In the genomic region with DNA sequence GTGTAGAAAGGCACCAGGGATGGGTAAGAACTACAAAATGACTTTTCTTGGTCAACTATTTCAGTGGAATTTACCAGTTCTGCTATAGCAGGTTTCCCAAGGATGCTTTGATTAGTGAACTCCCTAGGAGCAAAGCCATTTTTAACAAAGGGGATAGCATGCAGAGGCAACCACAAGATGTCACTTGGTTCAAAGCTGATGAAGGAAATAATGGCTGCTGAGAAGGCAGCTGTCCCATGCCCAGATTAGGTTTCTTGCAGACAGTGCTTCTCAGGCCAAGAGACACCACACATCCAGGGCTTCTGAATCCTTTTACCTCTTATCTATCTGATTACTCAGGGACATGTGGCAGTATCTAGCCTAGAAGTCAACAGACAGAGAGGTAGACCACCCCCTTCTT, we compare ENCODE assay signal across 15 cellular contexts.
A peak's percentile ranks its signal among the peaks of the same experiment; 100 is the strongest.
DNase-seq lines count a peak whose midpoint lies in the region; ATAC-seq and TF ChIP-seq lines count a peak whose summit lies in the region.
"Had no signal": no experiment of that assay in that cellular context is flagged by ENCODE, and none has a peak within 500 bp of the region (broad histone marks: within the 10 kb centered on the region; RNA-seq: fewer than 3 reads in every experiment).

No MANE protein-coding gene starts in this region.

- no peak overlapping the region for H3K18ac ChIP-seq in mesendoderm (ENCODE audit: low read length)

- H3K4me1 Mint-ChIP-seq in CD8-positive, alpha-beta T cell (ENCODE audit: low read depth): no peaks in the 10 kb centered on the region
- H3K4me1 Mint-ChIP-seq: activated CD4-positive, alpha-beta T cell treated with anti-CD3 and anti-CD28 coated beads, Interleukin-2, amount 10 ng/mL, durations not matched to agents 24 days and 14 days had no signal

- CTCF ChIA-PET in CD8-positive, alpha-beta T cell (lab: Charles Lee): no interaction called here

- H3K27ac ChIP-seq in CD8-positive, alpha-beta T cell (ENCODE audit: low read depth, low read length): no peak overlapping the region
- no peak overlapping the region for H3K27ac ChIP-seq in foreskin keratinocyte
- no peak overlapping the region for H3K27ac ChIP-seq in mesendoderm (ENCODE audit: low read depth, low read length)
- H3K27ac ChIP-seq: KMS-11, parathyroid adenoma had no signal

- H4K5ac ChIP-seq in mesendoderm (ENCODE audit: low read length): no peak overlapping the region

- H3K9me3 ChIP-seq in CD8-positive, alpha-beta T cell (ENCODE audit: low read length): no peaks in the 10 kb centered on the region

- H2BK120ac ChIP-seq in mesendoderm (ENCODE audit: low read depth, low read length): no peak overlapping the region

- no peak for TF ChIP-seq CTCF in CD8-positive, alpha-beta T cell (IDR thresholded peaks at IDR 0.05)
- TF ChIP-seq CTCF in foreskin keratinocyte (conservative IDR thresholded peaks at IDR 0.05) (peak; percentile 44), omental fat pad (IDR thresholded peaks at IDR 0.05) (no peak)

- H3K9ac ChIP-seq in mesendoderm (ENCODE audit: low read length): no peak overlapping the region
- H3K9ac ChIP-seq: KMS-11, parathyroid adenoma had no signal

- H3K4me1 ChIP-seq in CD8-positive, alpha-beta T cell (ENCODE audit: insufficient read depth, low read length): no peaks in the 10 kb centered on the region
- no peaks in the 10 kb centered on the region for H3K4me1 ChIP-seq in foreskin keratinocyte
- peaks cover 2% of the 10 kb centered on the region for H3K4me1 ChIP-seq in mesendoderm (ENCODE audit: control insufficient read depth, low read depth, low read length)
- H3K4me1 ChIP-seq: parathyroid adenoma had no signal

- no peak overlapping the region for H3K56ac ChIP-seq in mesendoderm (ENCODE audit: low read length)

- no peak for ATAC-seq in CD8-positive, alpha-beta T cell
- ATAC-seq in foreskin keratinocyte (no peak), omental fat pad (ENCODE audit: low FRiP score) (no peak), GM21528 (IDR thresholded peaks at IDR 0.05; ENCODE audit: low FRiP score, unreplicated experiment) (no peak)
- ATAC-seq: activated T-cell treated with anti-CD3 and anti-CD28 coated beads, Interleukin-2, amount 50 U/mL, for 72 hours had no signal

- no peaks in the 10 kb centered on the region for H3K9me3 Mint-ChIP-seq in CD8-positive, alpha-beta T cell
- H3K9me3 Mint-ChIP-seq: activated CD4-positive, alpha-beta T cell treated with anti-CD3 and anti-CD28 coated beads, Interleukin-2, amount 10 ng/mL, durations not matched to agents 24 days and 14 days; activated T-cell treated with anti-CD3 and anti-CD28 coated beads, Interleukin-2, amount 50 U/mL, for 72 hours; dendritic cell treated with granulocyte-macrophage colony-stimulating factor and Interleukin-4, amounts not matched to agents 40 ng/mL and 50 ng/mL, for 4 days had no signal

- H2BK15ac ChIP-seq in mesendoderm (replicated peaks; ENCODE audit: low read depth): no peak overlapping the region

- no peak overlapping the region for H3K4me2 ChIP-seq in mesendoderm (ENCODE audit: low read length)
- H3K4me2 ChIP-seq: KMS-11 had no signal

- H3K36me3 ChIP-seq in CD8-positive, alpha-beta T cell (ENCODE audit: insufficient read depth, low read length): peaks cover 69% of the 10 kb centered on the region
- H3K36me3 ChIP-seq in mesendoderm (ENCODE audit: control insufficient read depth, insufficient read depth, low read length): no peaks in the 10 kb centered on the region

- peak overlapping the region; percentile 45 for H3K27ac Mint-ChIP-seq in CD8-positive, alpha-beta T cell
- H3K27ac Mint-ChIP-seq: activated CD4-positive, alpha-beta T cell treated with anti-CD3 and anti-CD28 coated beads, Interleukin-2, amount 10 ng/mL, durations not matched to agents 24 days and 14 days; activated T-cell treated with anti-CD3 and anti-CD28 coated beads, Interleukin-2, amount 50 U/mL, for 72 hours; dendritic cell treated with granulocyte-macrophage colony-stimulating factor and Interleukin-4, amounts not matched to agents 40 ng/mL and 50 ng/mL, for 4 days had no signal

- no peak overlapping the region for H3K4me3 ChIP-seq in CD8-positive, alpha-beta T cell (ENCODE audit: low read depth, low read length)
- no peak overlapping the region for H3K4me3 ChIP-seq in mesendoderm (ENCODE audit: low read length)

- POLR2A ChIA-PET in CD8-positive, alpha-beta T cell (lab: Charles Lee): no interaction called here

- H3K4me3 Mint-ChIP-seq in CD8-positive, alpha-beta T cell: no peak overlapping the region
- H3K4me3 Mint-ChIP-seq: activated CD4-positive, alpha-beta T cell treated with anti-CD3 and anti-CD28 coated beads, Interleukin-2, amount 10 ng/mL, durations not matched to agents 24 days and 14 days; activated T-cell treated with anti-CD3 and anti-CD28 coated beads, Interleukin-2, amount 50 U/mL, for 72 hours; dendritic cell treated with granulocyte-macrophage colony-stimulating factor and Interleukin-4, amounts not matched to agents 40 ng/mL and 50 ng/mL, for 4 days had no signal

- no peak for DNase-seq in CD8-positive, alpha-beta T cell
- DNase-seq in M059J (ENCODE audit: low read depth) (peak; percentile 27), foreskin keratinocyte (peak in 1 of 2 donors; percentile 1), mesendoderm (peak; percentile 82), inferior parietal cortex (ENCODE audit: extremely low spot score) (no peak), omental fat pad (ENCODE audit: low spot score) (no peak)
- DNase-seq: activated CD4-positive, alpha-beta T cell treated with anti-CD3 and anti-CD28 coated beads, Interleukin-2, amount 10 ng/mL, durations not matched to agents 24 days and 14 days; activated T-cell treated with anti-CD3 and anti-CD28 coated beads, Interleukin-2, amount 50 U/mL, for 72 hours; amniotic stem cell; C1 segment of cervical spinal cord; NCI-H187 treated with DMSO at 0.1 percent for 48 hours had no signal

- H3K4ac ChIP-seq in mesendoderm (ENCODE audit: low read depth, low read length): no peak overlapping the region

- no peaks in the 10 kb centered on the region for H3K79me2 ChIP-seq in mesendoderm (ENCODE audit: control insufficient read depth, insufficient read depth, low read length)
- H3K79me2 ChIP-seq: parathyroid adenoma had no signal

- H2BK5ac ChIP-seq in mesendoderm (ENCODE audit: low read length): no peak overlapping the region

- intact Hi-C loops in CD8-positive, alpha-beta T cell (cut with DNase I, micrococcal nuclease): no loop called here

- no peaks in the 10 kb centered on the region for H3K79me1 ChIP-seq in mesendoderm (ENCODE audit: low read length)

- no peak overlapping the region for H4K8ac ChIP-seq in mesendoderm (ENCODE audit: low read depth, low read length)

- no peak overlapping the region for H2AK5ac ChIP-seq in mesendoderm (ENCODE audit: low read length)

- peaks cover 88% of the 10 kb centered on the region for H3K36me3 Mint-ChIP-seq in CD8-positive, alpha-beta T cell

- H3K23ac ChIP-seq in mesendoderm (ENCODE audit: low read length): no peak overlapping the region

- H3K27me3 Mint-ChIP-seq in CD8-positive, alpha-beta T cell (ENCODE audit: low read depth): no peaks in the 10 kb centered on the region
- H3K27me3 Mint-ChIP-seq: activated CD4-positive, alpha-beta T cell treated with anti-CD3 and anti-CD28 coated beads, Interleukin-2, amount 10 ng/mL, durations not matched to agents 24 days and 14 days; dendritic cell treated with granulocyte-macrophage colony-stimulating factor and Interleukin-4, amounts not matched to agents 40 ng/mL and 50 ng/mL, for 4 days had no signal

- H3K27me3 ChIP-seq in CD8-positive, alpha-beta T cell (ENCODE audit: insufficient read depth, low read length): no peaks in the 10 kb centered on the region
- H3K27me3 ChIP-seq in foreskin keratinocyte (no peaks in the 10 kb centered on the region), mesendoderm (ENCODE audit: insufficient read depth, low read length, poor library complexity) (no peaks in the 10 kb centered on the region)

Comparison
In these comparisons a context has a peak if more than half of its experiments do, and no peak if none do; other contexts are left out.
1. DNase-seq: peak in M059J (single experiment) and mesendoderm (single experiment); none in CD8-positive, alpha-beta T cell (0 of 7), inferior parietal cortex (single experiment) and omental fat pad (single experiment).